In the genomic region with DNA sequence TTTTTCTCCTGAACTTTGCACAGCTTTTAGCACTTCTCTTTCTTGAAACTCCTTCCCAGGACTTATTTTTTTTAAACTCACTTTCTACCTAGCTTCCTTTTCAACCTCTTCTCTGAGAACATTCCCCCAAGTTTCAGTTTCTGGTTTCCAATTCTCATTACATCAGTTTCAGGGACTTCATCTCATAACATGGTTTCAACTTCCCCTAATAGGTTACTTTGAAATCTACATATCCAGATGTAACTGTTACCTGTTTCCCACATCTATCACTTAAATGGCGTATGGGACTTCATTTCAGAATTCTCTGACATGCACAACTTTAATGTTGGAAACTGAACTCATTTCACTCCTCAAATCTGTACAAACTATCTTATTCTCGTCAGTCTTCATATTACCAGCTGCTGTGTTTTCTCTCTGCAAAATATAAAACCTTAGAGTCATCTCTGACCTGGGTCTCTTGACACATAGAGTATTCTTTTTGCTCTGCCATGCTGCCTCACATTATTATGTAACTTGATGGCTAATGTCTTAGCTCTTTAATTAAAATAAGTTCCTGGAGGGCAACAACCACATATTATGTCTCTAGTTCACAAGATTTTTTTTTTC, we compare ENCODE assay signal across 1 cellular context.
TF ChIP-seq lines count a peak whose summit lies in the region.

No MANE protein-coding gene starts in this region.

TF ChIP-seq in GM12878, 131 proteins besides CTCF, POLR2A, EP300 and RAD21 (continued from another document):
- TF ChIP-seq TCF7 (IDR thresholded peaks at IDR 0.05; ENCODE audit: borderline replicate concordance): peak; percentile 58; the same call in 1 of the 2 replicates
- peak; percentile 64 for TF ChIP-seq JUNB (IDR thresholded peaks at IDR 0.05)
- 0 out of 2 replicates have a peak, but pooled peaks have one; percentile 35 for TF ChIP-seq FOXM1 (IDR thresholded peaks at IDR 0.05; ENCODE audit: low read depth, low read length)
- peak; percentile 56 for TF ChIP-seq IKZF1 (conservative IDR thresholded peaks at IDR 0.05)
- TF ChIP-seq SREBF1 (IDR thresholded peaks at IDR 0.05; ENCODE audit: low read length): no peak
- no peak for TF ChIP-seq IRF4 (IDR thresholded peaks at IDR 0.05; ENCODE audit: low read depth, low read length)
- TF ChIP-seq NFIC (IDR thresholded peaks at IDR 0.05; ENCODE audit: low read depth, low read length): peak; percentile 66; the same call in 1 of the 2 replicates
- TF ChIP-seq KLF5 (IDR thresholded peaks at IDR 0.05; ENCODE audit: partially characterized antibody): no peak
- no peak for TF ChIP-seq CREM (IDR thresholded peaks at IDR 0.05; ENCODE audit: low read depth)
